1 cellular context compared by ENCODE assay signal in the genomic region with DNA sequence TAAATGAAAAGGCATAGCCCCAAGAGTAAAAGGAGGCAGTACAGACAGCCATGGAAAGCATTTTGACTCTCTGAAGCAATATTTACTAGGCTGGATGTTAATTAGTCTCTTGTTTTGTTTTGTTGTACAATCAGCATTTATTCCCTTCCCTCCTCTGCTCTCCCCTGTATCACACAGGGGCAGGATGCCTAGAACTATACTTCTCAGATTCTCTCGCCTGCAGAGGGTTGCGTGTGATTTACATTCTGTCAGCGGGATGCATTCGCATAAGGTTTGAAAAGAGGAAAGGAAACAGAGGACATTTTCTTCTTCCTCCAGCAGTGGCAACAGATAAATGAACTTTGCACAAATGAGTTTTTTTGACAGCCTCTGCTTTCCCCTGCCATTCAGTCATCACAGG.
TF ChIP-seq lines count a peak whose summit lies in the region.

No MANE protein-coding gene starts in this region.

TF ChIP-seq in GM23338, 12 proteins besides CTCF, POLR2A, EP300 and RAD21 (continued from another document):
- TF ChIP-seq, protein P1, sequence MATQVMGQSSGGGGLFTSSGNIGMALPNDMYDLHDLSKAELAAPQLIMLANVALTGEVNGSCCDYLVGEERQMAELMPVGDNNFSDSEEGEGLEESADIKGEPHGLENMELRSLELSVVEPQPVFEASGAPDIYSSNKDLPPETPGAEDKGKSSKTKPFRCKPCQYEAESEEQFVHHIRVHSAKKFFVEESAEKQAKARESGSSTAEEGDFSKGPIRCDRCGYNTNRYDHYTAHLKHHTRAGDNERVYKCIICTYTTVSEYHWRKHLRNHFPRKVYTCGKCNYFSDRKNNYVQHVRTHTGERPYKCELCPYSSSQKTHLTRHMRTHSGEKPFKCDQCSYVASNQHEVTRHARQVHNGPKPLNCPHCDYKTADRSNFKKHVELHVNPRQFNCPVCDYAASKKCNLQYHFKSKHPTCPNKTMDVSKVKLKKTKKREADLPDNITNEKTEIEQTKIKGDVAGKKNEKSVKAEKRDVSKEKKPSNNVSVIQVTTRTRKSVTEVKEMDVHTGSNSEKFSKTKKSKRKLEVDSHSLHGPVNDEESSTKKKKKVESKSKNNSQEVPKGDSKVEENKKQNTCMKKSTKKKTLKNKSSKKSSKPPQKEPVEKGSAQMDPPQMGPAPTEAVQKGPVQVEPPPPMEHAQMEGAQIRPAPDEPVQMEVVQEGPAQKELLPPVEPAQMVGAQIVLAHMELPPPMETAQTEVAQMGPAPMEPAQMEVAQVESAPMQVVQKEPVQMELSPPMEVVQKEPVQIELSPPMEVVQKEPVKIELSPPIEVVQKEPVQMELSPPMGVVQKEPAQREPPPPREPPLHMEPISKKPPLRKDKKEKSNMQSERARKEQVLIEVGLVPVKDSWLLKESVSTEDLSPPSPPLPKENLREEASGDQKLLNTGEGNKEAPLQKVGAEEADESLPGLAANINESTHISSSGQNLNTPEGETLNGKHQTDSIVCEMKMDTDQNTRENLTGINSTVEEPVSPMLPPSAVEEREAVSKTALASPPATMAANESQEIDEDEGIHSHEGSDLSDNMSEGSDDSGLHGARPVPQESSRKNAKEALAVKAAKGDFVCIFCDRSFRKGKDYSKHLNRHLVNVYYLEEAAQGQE (IDR thresholded peaks at IDR 0.05; ENCODE audit: unreplicated experiment) = no peak
